ENCODE assay signal across 26 cellular contexts in the genomic region with DNA sequence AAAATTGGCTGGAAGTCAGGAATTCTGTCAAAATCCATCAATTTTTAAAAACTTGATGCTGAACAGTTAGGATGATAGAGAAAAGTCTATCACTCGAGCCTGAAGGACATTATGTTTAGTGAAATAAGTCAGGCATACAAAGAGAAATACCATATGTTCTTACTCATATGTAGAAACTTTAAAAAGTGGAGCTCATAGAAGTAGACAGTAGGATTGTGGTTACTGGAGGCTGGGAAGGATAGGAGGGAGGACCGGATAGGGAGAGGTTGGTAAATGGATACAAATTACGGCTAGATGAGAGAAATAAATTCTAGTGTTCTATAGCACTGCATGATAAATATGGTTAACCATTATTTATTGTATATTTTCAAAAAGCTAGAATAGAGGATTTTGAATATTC.
"Had no signal": no experiment of that assay in that cellular context is flagged by ENCODE, and none has a peak within 500 bp of the region (broad histone marks: within the 10 kb centered on the region; RNA-seq: fewer than 3 reads in every experiment).

No MANE protein-coding gene starts in this region.

- H3K27ac ChIP-seq: body of pancreas, brain microvascular endothelial cell, breast epithelium, VCaP had no signal

- DNase-seq: activated B cell treated with CpG ODN at 0.5 μM for 24 hours; activated CD4-positive, alpha-beta memory T cell treated with anti-CD3 and anti-CD28 coated beads for 36 hours; activated CD4-positive, alpha-beta T cell treated with anti-CD3 and anti-CD28 coated beads for 4 hours; activated CD4-positive, alpha-beta T cell treated with anti-CD3 and anti-CD28 coated beads, Interleukin-2, amount 10 ng/mL, durations not matched to agents 24 days and 14 days; activated CD4-positive, alpha-beta T cell treated with anti-CD3 and anti-CD28 coated beads, Interleukin-2, amount 50 U/mL, for 1 hour; activated CD4-positive, alpha-beta T cell treated with anti-CD3 and anti-CD28 coated beads, Interleukin-2, amount 50 U/mL, for 4 hours; activated CD4-positive, CD25-positive, alpha-beta regulatory T cell treated with anti-CD3 and anti-CD28 coated beads, Interleukin-2, amount 50 U/mL, for 72 hours; activated CD8-positive, alpha-beta memory T cell treated with anti-CD3 and anti-CD28 coated beads, Interleukin-2, amount 50 U/mL, for 4 hours; activated CD8-positive, alpha-beta T cell treated with anti-CD3 and anti-CD28 coated beads for 36 hours; activated gamma-delta T cell; activated naive CD4-positive, alpha-beta T cell treated with anti-CD3 and anti-CD28 coated beads, Interleukin-2, amount 10 ng/mL, durations not matched to agents 7 days and 5 days; activated naive CD4-positive, alpha-beta T cell treated with Interleukin-2 at 50 U/mL for 16 hours; activated T-cell treated with anti-CD3 and anti-CD28 coated beads for 4 hours; activated T-cell treated with anti-CD3 and anti-CD28 coated beads, Interleukin-2, amount 50 U/mL, for 1 hour; activated T-cell treated with anti-CD3 and anti-CD28 coated beads, Interleukin-2, amount 50 U/mL, for 4 hours; activated T-cell treated with anti-CD3 and anti-CD28 coated beads, Interleukin-2, amount 50 U/mL, for 72 hours; amniotic stem cell; aorta; body of pancreas; brain microvascular endothelial cell; central memory CD4-positive, alpha-beta T cell; T-helper 2 cell; T-helper 9 cell had no signal

- H3K36me3 ChIP-seq: brain microvascular endothelial cell, breast epithelium had no signal

- H3K4me1 ChIP-seq: body of pancreas, breast epithelium had no signal

- H3K9me3 ChIP-seq: body of pancreas, breast epithelium had no signal

- H3K27me3 ChIP-seq: body of pancreas, brain microvascular endothelial cell, breast epithelium had no signal

- H3K4me3 ChIP-seq: body of pancreas, breast epithelium had no signal

- ATAC-seq: activated CD8-positive, alpha-beta T cell treated with anti-CD3 and anti-CD28 coated beads for 36 hours; activated T-cell treated with anti-CD3 and anti-CD28 coated beads, Interleukin-2, amount 50 U/mL, for 4 hours; activated T-cell treated with anti-CD3 and anti-CD28 coated beads, Interleukin-2, amount 50 U/mL, for 72 hours; activated T-helper 17 cell treated with anti-CD3 and anti-CD28 coated beads, Interleukin-2, amount 50 U/mL, for 72 hours; body of pancreas had no signal
